8 cellular contexts compared by ENCODE assay signal in genomic region chr2:8515864-8516533, GRCh38.
A peak's percentile ranks its signal among the peaks of the same experiment; 100 is the strongest.
DNase-seq lines count a peak whose midpoint lies in the region; ATAC-seq and TF ChIP-seq lines count a peak whose summit lies in the region.

No MANE protein-coding gene starts in this region.

- H3K4me1 ChIP-seq in mucosa of descending colon (ENCODE audit: low read depth) (peaks cover 14% of the 10 kb centered on the region), esophagus muscularis mucosa (peaks cover 0 to 11% (median 6%) of the 10 kb centered on the region in 4 donors), suprapubic skin (peaks cover 4% of the 10 kb centered on the region)

- DNase-seq in stimulated activated CD4-positive, alpha-beta T cell treated with anti-CD3 and anti-CD28 coated beads, Interleukin-12 subunit alpha, Interleukin-12 subunit beta, amount 100 ng/mL, for 48 hours (ENCODE audit: low read depth in 2 of 3, low spot score in 1 of 3), result peak in 2 of 3 donors; percentile 9 to 30
- no peak for DNase-seq in stimulated activated CD4-positive, alpha-beta T cell treated with anti-CD3 and anti-CD28 coated beads, Interleukin-4, amount 100 ng/mL, for 4 hours
- DNase-seq in NCI-H774 (lab: John Stamatoyannopoulos, UW) (peak; percentile 89), mucosa of descending colon (peak in 1 of 3 donors; percentile 36), iPS-NIHi11 (ENCODE audit: low spot score) (no peak), esophagus muscularis mucosa (ENCODE audit: extremely low spot score) (no peak), suprapubic skin (ENCODE audit: low spot score in 2 of 2) (no peak)

- TF ChIP-seq EP300 in esophagus muscularis mucosa (IDR thresholded peaks at IDR 0.05) (no peak), suprapubic skin (IDR thresholded peaks at IDR 0.05) (no peak)

- no peaks in the 10 kb centered on the region for H3K27me3 ChIP-seq in esophagus muscularis mucosa
- H3K27me3 ChIP-seq in suprapubic skin, result no peaks in the 10 kb centered on the region

- peak; percentile 39 for ATAC-seq in HG03066 (IDR thresholded peaks at IDR 0.05; ENCODE audit: low read depth, unreplicated experiment)
- peak; percentile 66 for ATAC-seq in mucosa of descending colon

- H3K36me3 ChIP-seq in mucosa of descending colon (ENCODE audit: low read depth) (no peaks in the 10 kb centered on the region), esophagus muscularis mucosa (no peaks in the 10 kb centered on the region), suprapubic skin (no peaks in the 10 kb centered on the region)

- intact Hi-C loops in mucosa of descending colon (cut with DNase I, micrococcal nuclease), result no loop called here
- intact Hi-C loops in esophagus muscularis mucosa (cut with DNase I), result no loop called here

- H3K4me3 ChIP-seq in mucosa of descending colon (no peak overlapping the region), esophagus muscularis mucosa (no peak overlapping the region), suprapubic skin (no peak overlapping the region)

- TF ChIP-seq POLR2A in esophagus muscularis mucosa (IDR thresholded peaks at IDR 0.05; ENCODE audit: low read depth) (no peak), suprapubic skin (IDR thresholded peaks at IDR 0.05) (no peak)

- H3K27ac ChIP-seq in esophagus muscularis mucosa (replicated peaks in 1 of 4) (peak overlapping the region in 1 of 4 donors; percentile 7), suprapubic skin (no peak overlapping the region)

- H3K9me3 ChIP-seq in mucosa of descending colon (no peaks in the 10 kb centered on the region), esophagus muscularis mucosa (peaks cover 0 to 7% (median 0%) of the 10 kb centered on the region in 4 donors), suprapubic skin (no peaks in the 10 kb centered on the region)

- TF ChIP-seq CTCF in mucosa of descending colon (IDR thresholded peaks at IDR 0.05) (no peak), esophagus muscularis mucosa (IDR thresholded peaks at IDR 0.05) (no peak), suprapubic skin (IDR thresholded peaks at IDR 0.05) (no peak)

- WGBS in esophagus muscularis mucosa, result 90% methylated on average over 5 of the region's 5 CpGs
- WGBS in suprapubic skin, result 86% methylated on average over 5 of the region's 5 CpGs

Comparison
In these comparisons a context has a peak if more than half of its experiments do, and no peak if none do; other contexts are left out.
1. DNase-seq: peak in stimulated activated CD4-positive, alpha-beta T cell treated with anti-CD3 and anti-CD28 coated beads, Interleukin-12 subunit alpha, Interleukin-12 subunit beta, amount 100 ng/mL, for 48 hours (2 of 3) and NCI-H774 (single experiment); none in stimulated activated CD4-positive, alpha-beta T cell treated with anti-CD3 and anti-CD28 coated beads, Interleukin-4, amount 100 ng/mL, for 4 hours (0 of 2), iPS-NIHi11 (single experiment), esophagus muscularis mucosa (single experiment) and suprapubic skin (0 of 2).